In genomic region chr9:15480028-15480427, GRCh38 we compare ENCODE assay signal across 19 cellular contexts. TPM values are rescaled to one million over a fixed set of nuclear protein-coding genes. Genes with fewer than 3 reads are reported as not detected.
DNase-seq lines count a peak whose midpoint lies in the region; ATAC-seq and TF ChIP-seq lines count a peak whose summit lies in the region.
"Had no signal": no experiment of that assay in that cellular context is flagged by ENCODE, and none has a peak within 500 bp of the region (broad histone marks: within the 10 kb centered on the region; RNA-seq: fewer than 3 reads in every experiment).

No MANE protein-coding gene starts in this region.

- no peak overlapping the region for H2AFZ ChIP-seq in hepatocyte

- WGBS in hepatocyte (ENCODE audit: low lambda C conversion rate, missing lambda C conversion rate), result 62% methylated on average over 1 of the region's 1 CpG

- no peaks in the 10 kb centered on the region for H3K4me1 ChIP-seq in hepatocyte (ENCODE audit: insufficient read depth)

- POLR2A ChIA-PET in activated CD8-positive, alpha-beta T cell treated with anti-CD3 and anti-CD28 coated beads for 36 hours (lab: Charles Lee), result no interaction called here
- POLR2A ChIA-PET in activated CD8-positive, alpha-beta T cell treated with anti-CD3 and anti-CD28 coated beads, Interleukin-2, amount 10 ng/mL, durations not matched to agents 7 days and 5 days (lab: Charles Lee), result no interaction called here
- POLR2A ChIA-PET in activated CD4-positive, alpha-beta memory T cell treated with anti-CD3 and anti-CD28 coated beads for 36 hours (lab: Charles Lee), result no interaction called here

- no peaks in the 10 kb centered on the region for H4K20me1 ChIP-seq in hepatocyte (ENCODE audit: insufficient read depth, poor library complexity, severe bottlenecking)

- no peaks in the 10 kb centered on the region for H3K27me3 ChIP-seq in hepatocyte
- H3K27me3 ChIP-seq: BLaER1 had no signal

- H3K4me2 ChIP-seq in hepatocyte, result peak overlapping the region; percentile 10
- H3K4me2 ChIP-seq: BLaER1, KMS-11 had no signal

- no peak for DNase-seq in activated CD8-positive, alpha-beta T cell treated with anti-CD3 and anti-CD28 coated beads for 36 hours
- no peak for DNase-seq in activated CD8-positive, alpha-beta T cell treated with anti-CD3 and anti-CD28 coated beads, Interleukin-2, amount 10 ng/mL, durations not matched to agents 7 days and 5 days
- DNase-seq in NCI-H146 treated with DMSO at 0.1 percent for 48 hours (lab: John Stamatoyannopoulos, UW; ENCODE audit: unreplicated experiment) (peak; percentile 14), hepatocyte (ENCODE audit: low spot score) (no peak), nephron progenitor cell (no peak), occipital lobe (lab: John Stamatoyannopoulos, UW) (no peak), NCI-H446 (lab: John Stamatoyannopoulos, UW) (no peak)
- DNase-seq in activated CD4-positive, alpha-beta memory T cell treated with anti-CD3 and anti-CD28 coated beads for 36 hours, result no peak
- DNase-seq: DMS 273 treated with DMSO at 0.1 percent for 48 hours, GF-D8, HFFc6, NCI-H1048, NCI-H1694, NCI-H2227 treated with DMSO at 0.1 percent for 48 hours, NCI-H526, OCI-M1, SHP77 treated with DMSO at 0.1 percent for 48 hours had no signal

- no peaks in the 10 kb centered on the region for H3K79me2 ChIP-seq in hepatocyte

- H3K27ac ChIP-seq in hepatocyte, result no peak overlapping the region
- H3K27ac ChIP-seq: BLaER1, KMS-11 had no signal

- no peaks in the 10 kb centered on the region for H3K9me3 ChIP-seq in hepatocyte (ENCODE audit: low read depth)
- H3K9me3 ChIP-seq: BLaER1 had no signal

- H3K4me1 Mint-ChIP-seq in activated CD8-positive, alpha-beta T cell treated with anti-CD3 and anti-CD28 coated beads for 36 hours (ENCODE audit: low read depth), result peaks cover 27% of the 10 kb centered on the region
- peaks cover 10% of the 10 kb centered on the region for H3K4me1 Mint-ChIP-seq in activated CD8-positive, alpha-beta T cell treated with anti-CD3 and anti-CD28 coated beads, Interleukin-2, amount 10 ng/mL, durations not matched to agents 7 days and 5 days (ENCODE audit: low read depth)
- H3K4me1 Mint-ChIP-seq in nephron progenitor cell, result no peaks in the 10 kb centered on the region
- peaks cover 26% of the 10 kb centered on the region for H3K4me1 Mint-ChIP-seq in activated CD4-positive, alpha-beta memory T cell treated with anti-CD3 and anti-CD28 coated beads for 36 hours (ENCODE audit: low read depth)

- ATAC-seq in activated CD8-positive, alpha-beta T cell treated with anti-CD3 and anti-CD28 coated beads for 36 hours, result no peak
- ATAC-seq in activated CD8-positive, alpha-beta T cell treated with anti-CD3 and anti-CD28 coated beads, Interleukin-2, amount 10 ng/mL, durations not matched to agents 7 days and 5 days, result no peak

- no peak overlapping the region for H3K4me3 Mint-ChIP-seq in activated CD8-positive, alpha-beta T cell treated with anti-CD3 and anti-CD28 coated beads for 36 hours
- no peak overlapping the region for H3K4me3 Mint-ChIP-seq in activated CD8-positive, alpha-beta T cell treated with anti-CD3 and anti-CD28 coated beads, Interleukin-2, amount 10 ng/mL, durations not matched to agents 7 days and 5 days
- no peak overlapping the region for H3K4me3 Mint-ChIP-seq in nephron progenitor cell
- no peak overlapping the region for H3K4me3 Mint-ChIP-seq in activated CD4-positive, alpha-beta memory T cell treated with anti-CD3 and anti-CD28 coated beads for 36 hours
- H3K4me3 Mint-ChIP-seq: HFFc6 had no signal

- H3K27ac Mint-ChIP-seq in activated CD8-positive, alpha-beta T cell treated with anti-CD3 and anti-CD28 coated beads for 36 hours, result peak overlapping the region; percentile 51
- H3K27ac Mint-ChIP-seq in activated CD8-positive, alpha-beta T cell treated with anti-CD3 and anti-CD28 coated beads, Interleukin-2, amount 10 ng/mL, durations not matched to agents 7 days and 5 days, result no peak overlapping the region
- peak overlapping the region; percentile 87 for H3K27ac Mint-ChIP-seq in nephron progenitor cell
- H3K27ac Mint-ChIP-seq in activated CD4-positive, alpha-beta memory T cell treated with anti-CD3 and anti-CD28 coated beads for 36 hours, result no peak overlapping the region
- H3K27ac Mint-ChIP-seq: HFFc6 had no signal

- H3K36me3 ChIP-seq in hepatocyte (replicated peaks; ENCODE audit: insufficient read depth, low read depth), result no peaks in the 10 kb centered on the region

- peaks cover 31% of the 10 kb centered on the region for H3K36me3 Mint-ChIP-seq in activated CD8-positive, alpha-beta T cell treated with anti-CD3 and anti-CD28 coated beads for 36 hours (ENCODE audit: low read depth)
- peaks cover 45% of the 10 kb centered on the region for H3K36me3 Mint-ChIP-seq in activated CD8-positive, alpha-beta T cell treated with anti-CD3 and anti-CD28 coated beads, Interleukin-2, amount 10 ng/mL, durations not matched to agents 7 days and 5 days (ENCODE audit: low read depth)
- H3K36me3 Mint-ChIP-seq in nephron progenitor cell (ENCODE audit: low read depth), result peaks cover 71% of the 10 kb centered on the region
- H3K36me3 Mint-ChIP-seq in activated CD4-positive, alpha-beta memory T cell treated with anti-CD3 and anti-CD28 coated beads for 36 hours, result peaks cover 27% of the 10 kb centered on the region

- H3K9me3 Mint-ChIP-seq in activated CD8-positive, alpha-beta T cell treated with anti-CD3 and anti-CD28 coated beads for 36 hours, result no peaks in the 10 kb centered on the region
- no peaks in the 10 kb centered on the region for H3K9me3 Mint-ChIP-seq in activated CD8-positive, alpha-beta T cell treated with anti-CD3 and anti-CD28 coated beads, Interleukin-2, amount 10 ng/mL, durations not matched to agents 7 days and 5 days (ENCODE audit: insufficient read depth)
- H3K9me3 Mint-ChIP-seq in nephron progenitor cell, result no peaks in the 10 kb centered on the region
- H3K9me3 Mint-ChIP-seq in activated CD4-positive, alpha-beta memory T cell treated with anti-CD3 and anti-CD28 coated beads for 36 hours, result no peaks in the 10 kb centered on the region
- H3K9me3 Mint-ChIP-seq: HFFc6 had no signal

- intact Hi-C loops in activated CD8-positive, alpha-beta T cell treated with anti-CD3 and anti-CD28 coated beads for 36 hours (cut with micrococcal nuclease), result no loop called here
- intact Hi-C loops in activated CD4-positive, alpha-beta memory T cell treated with anti-CD3 and anti-CD28 coated beads for 36 hours (cut with micrococcal nuclease), result loop anchor here (5.0 to 10.0 kb wide), 2 partner anchors 72 to 125 kb away; partner anchors contain the start of gene CCDC171

- H3K4me3 ChIP-seq in hepatocyte, result no peak overlapping the region
- H3K4me3 ChIP-seq: BLaER1 had no signal

- H3K9me2 ChIP-seq in hepatocyte (replicated peaks; ENCODE audit: insufficient read depth), result no peaks in the 10 kb centered on the region

- H3K27me3 Mint-ChIP-seq in activated CD8-positive, alpha-beta T cell treated with anti-CD3 and anti-CD28 coated beads for 36 hours, result no peaks in the 10 kb centered on the region
- no peaks in the 10 kb centered on the region for H3K27me3 Mint-ChIP-seq in activated CD8-positive, alpha-beta T cell treated with anti-CD3 and anti-CD28 coated beads, Interleukin-2, amount 10 ng/mL, durations not matched to agents 7 days and 5 days (ENCODE audit: low read depth)
- no peaks in the 10 kb centered on the region for H3K27me3 Mint-ChIP-seq in nephron progenitor cell (ENCODE audit: low read depth, poor library complexity)
- H3K27me3 Mint-ChIP-seq in activated CD4-positive, alpha-beta memory T cell treated with anti-CD3 and anti-CD28 coated beads for 36 hours, result no peaks in the 10 kb centered on the region

- CTCF ChIA-PET in activated CD8-positive, alpha-beta T cell treated with anti-CD3 and anti-CD28 coated beads for 36 hours (lab: Charles Lee), result no interaction called here
- CTCF ChIA-PET in activated CD8-positive, alpha-beta T cell treated with anti-CD3 and anti-CD28 coated beads, Interleukin-2, amount 10 ng/mL, durations not matched to agents 7 days and 5 days (lab: Charles Lee), result no interaction called here
- CTCF ChIA-PET in activated CD4-positive, alpha-beta memory T cell treated with anti-CD3 and anti-CD28 coated beads for 36 hours (lab: Charles Lee), result no interaction called here

- no peak for TF ChIP-seq CTCF in activated CD8-positive, alpha-beta T cell treated with anti-CD3 and anti-CD28 coated beads for 36 hours (IDR thresholded peaks at IDR 0.05)
- TF ChIP-seq CTCF in hepatocyte (IDR thresholded peaks at IDR 0.05; ENCODE audit: poor library complexity), result no peak
- TF ChIP-seq CTCF in nephron progenitor cell (IDR thresholded peaks at IDR 0.05), result no peak

RNA-seq across cellular contexts. Expression of gene PSIP1, which starts 30.7 kb away (rescaled TPM):
- total RNA-seq in activated CD8-positive, alpha-beta T cell treated with anti-CD3 and anti-CD28 coated beads for 36 hours, result 100 to 1,000 TPM; 123 to 132 TPM
- 100 to 1,000 TPM; 132 to 138 TPM for total RNA-seq in activated CD8-positive, alpha-beta T cell treated with anti-CD3 and anti-CD28 coated beads, Interleukin-2, amount 10 ng/mL, durations not matched to agents 7 days and 5 days
- total RNA-seq in hepatocyte, result 37.1 and 37.3 TPM in 2 replicates
- polyA plus RNA-seq in hepatocyte, result 35.1 and 40.2 TPM in 2 replicates
- 160 TPM for total RNA-seq in occipital lobe
- total RNA-seq in activated CD4-positive, alpha-beta memory T cell treated with anti-CD3 and anti-CD28 coated beads for 36 hours, result 100 to 1,000 TPM; 132 to 134 TPM

RNA-seq across cellular contexts. Expression of gene SNAPC3, which starts 57.4 kb away (rescaled TPM):
- 10 to 100 TPM; 30.3 to 32.1 TPM for total RNA-seq in activated CD8-positive, alpha-beta T cell treated with anti-CD3 and anti-CD28 coated beads for 36 hours
- total RNA-seq in activated CD8-positive, alpha-beta T cell treated with anti-CD3 and anti-CD28 coated beads, Interleukin-2, amount 10 ng/mL, durations not matched to agents 7 days and 5 days, result 10 to 100 TPM; 21.7 to 22.6 TPM
- total RNA-seq in hepatocyte (27.7 and 34.1 TPM in 2 replicates), occipital lobe (80.5 TPM)
- polyA plus RNA-seq in hepatocyte, result 19.4 and 21.2 TPM in 2 replicates
- 10 to 100 TPM; 31.2 to 35.1 TPM for total RNA-seq in activated CD4-positive, alpha-beta memory T cell treated with anti-CD3 and anti-CD28 coated beads for 36 hours

Comparison
In these comparisons a context has a peak if more than half of its experiments do, and no peak if none do; other contexts are left out.
1. H3K27ac Mint-ChIP-seq: peak in activated CD8-positive, alpha-beta T cell treated with anti-CD3 and anti-CD28 coated beads for 36 hours (single experiment) and nephron progenitor cell (single experiment); none in activated CD8-positive, alpha-beta T cell treated with anti-CD3 and anti-CD28 coated beads, Interleukin-2, amount 10 ng/mL, durations not matched to agents 7 days and 5 days (single experiment) and activated CD4-positive, alpha-beta memory T cell treated with anti-CD3 and anti-CD28 coated beads for 36 hours (single experiment).